9 cellular contexts compared by ENCODE assay signal in the genomic region with DNA sequence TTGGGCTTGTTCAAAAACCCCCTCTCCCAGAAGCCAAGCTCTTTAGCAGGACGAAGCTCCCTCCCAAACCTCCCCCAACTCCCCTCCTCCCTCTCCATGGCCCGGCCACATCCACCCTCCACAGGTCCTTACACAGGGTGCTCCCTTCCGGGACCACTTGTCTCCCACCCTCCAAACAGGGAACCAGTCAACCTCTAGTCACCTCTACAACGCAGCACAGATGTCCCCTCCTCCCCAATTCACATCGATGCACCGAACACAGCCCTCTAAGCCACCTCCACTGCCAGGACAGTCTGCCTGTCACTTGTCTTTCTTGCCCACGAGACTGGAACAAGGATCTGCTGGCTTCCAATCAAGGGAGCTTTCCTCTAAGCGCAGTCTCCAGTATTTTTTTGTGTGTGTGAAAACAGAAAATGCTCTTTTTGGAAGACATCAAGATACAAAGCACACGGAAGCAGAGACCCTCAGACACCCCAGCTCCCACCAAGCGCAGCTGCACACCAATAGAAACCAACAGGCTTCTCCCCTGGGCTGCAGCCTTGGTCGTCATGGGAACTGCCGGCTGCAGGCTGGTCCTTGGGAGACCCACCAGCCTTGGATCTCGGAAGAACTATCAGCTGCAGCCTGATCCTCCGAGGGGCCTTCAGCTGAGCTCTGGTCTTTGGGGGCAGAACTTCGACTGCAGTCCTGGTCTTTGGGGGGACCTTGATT. TPM values are rescaled to one million over a fixed set of nuclear protein-coding genes. Genes with fewer than 3 reads are reported as not detected.
A peak's percentile ranks its signal among the peaks of the same experiment; 100 is the strongest.
DNase-seq lines count a peak whose midpoint lies in the region; ATAC-seq and TF ChIP-seq lines count a peak whose summit lies in the region.
"Had no signal": no experiment of that assay in that cellular context is flagged by ENCODE, and none has a peak within 500 bp of the region (broad histone marks: within the 10 kb centered on the region; RNA-seq: fewer than 3 reads in every experiment).

No MANE protein-coding gene starts in this region.

- H3K27ac ChIP-seq in HEK293 (ENCODE audit: extremely low read depth, low read depth, low read length) (no peak overlapping the region), adrenal gland (no peak overlapping the region)
- H3K27ac ChIP-seq: cardiac muscle cell had no signal

- CTCF ChIA-PET in HEK293 (lab: Yijun Ruan, JAX): interaction anchor here (0.7 kb wide), 1 partner anchor 15 kb away, joined by 3 read pairs; no protein-coding TSS in a partner anchor

- H3K4me1 Mint-ChIP-seq in nephron progenitor cell: peaks cover 68% of the 10 kb centered on the region

- no peaks in the 10 kb centered on the region for H3K27me3 ChIP-seq in adrenal gland
- H3K27me3 ChIP-seq: cardiac muscle cell, heart right ventricle had no signal

- H3K4me3 Mint-ChIP-seq in nephron progenitor cell: no peak overlapping the region

- intact Hi-C loops in adrenal gland (cut with DNase I): no loop called here

- H3K9me3 ChIP-seq in HEK293 (ENCODE audit: control insufficient read depth, insufficient read depth, low read depth, low read length) (no peaks in the 10 kb centered on the region), adrenal gland (replicated peaks in 1 of 3) (no peaks in the 10 kb centered on the region)
- H3K9me3 ChIP-seq: heart right ventricle had no signal

- WGBS in adrenal gland, 4 donors: 62 to 73% (median 68%) methylated on average over 15 of the region's 15 CpGs

- TF ChIP-seq CTCF in HEK293 (tag by site-specific recombination; IDR thresholded peaks at IDR 0.05): no peak
- TF ChIP-seq CTCF in nephron progenitor cell (IDR thresholded peaks at IDR 0.05): no peak
- TF ChIP-seq CTCF in adrenal gland (IDR thresholded peaks at IDR 0.05): no peak

- POLR2A ChIA-PET in HEK293 (lab: Yijun Ruan, JAX): no interaction called here

- peaks cover 6% of the 10 kb centered on the region for H3K27me3 Mint-ChIP-seq in nephron progenitor cell (ENCODE audit: low read depth, poor library complexity)

- peak; percentile 4 for TF ChIP-seq POLR2A in GM18951 (IDR thresholded peaks at IDR 0.05; ENCODE audit: extremely low read depth, insufficient read depth, insufficient read length)
- TF ChIP-seq POLR2A in adrenal gland (IDR thresholded peaks at IDR 0.05): no peak

- ATAC-seq in HG03575 (IDR thresholded peaks at IDR 0.05; ENCODE audit: extremely low read depth, insufficient number of reproducible peaks, low FRiP score, unreplicated experiment): peak; percentile 11

- DNase-seq in nephron progenitor cell (peak; percentile 25), DMS153 (lab: John Stamatoyannopoulos, UW) (no peak), adrenal gland (no peak), mesenteric fat pad (ENCODE audit: low spot score) (no peak)

- in situ Hi-C loops in GM18951 (cut with MboI; ENCODE audit: low sequenced_read_pairs, unreplicated experiment): no loop called here

- H3K4me1 ChIP-seq in HEK293 (ENCODE audit: control insufficient read depth, insufficient read depth, low read length) (no peaks in the 10 kb centered on the region), adrenal gland (replicated peaks in 1 of 2) (no peaks in the 10 kb centered on the region)

- no peaks in the 10 kb centered on the region for H3K9me3 Mint-ChIP-seq in nephron progenitor cell

- H3K27ac Mint-ChIP-seq in nephron progenitor cell: peak overlapping the region; percentile 27

- no peak overlapping the region for H3K4me3 ChIP-seq in HEK293 (ENCODE audit: low read depth, low read length)
- no peak overlapping the region for H3K4me3 ChIP-seq in adrenal gland
- H3K4me3 ChIP-seq: cardiac muscle cell, heart right ventricle had no signal

- H3K36me3 Mint-ChIP-seq in nephron progenitor cell (ENCODE audit: low read depth): no peaks in the 10 kb centered on the region

- no peaks in the 10 kb centered on the region for H3K36me3 ChIP-seq in HEK293 (ENCODE audit: control insufficient read depth in 2 of 2, insufficient read depth in 1 of 2, low read length in 2 of 2)
- H3K36me3 ChIP-seq in adrenal gland (replicated peaks in 1 of 2): no peaks in the 10 kb centered on the region
- H3K36me3 ChIP-seq: cardiac muscle cell, heart right ventricle had no signal

TF ChIP-seq in HEK293, 187 proteins besides CTCF, POLR2A, EP300 and RAD21:
- no peak for TF ChIP-seq ZNF76 (tag by site-specific recombination; IDR thresholded peaks at IDR 0.05; ENCODE audit: borderline replicate concordance, low read depth)
- no peak for TF ChIP-seq ZNF777 (tag by site-specific recombination; IDR thresholded peaks at IDR 0.05; ENCODE audit: borderline replicate concordance)
- TF ChIP-seq ZNF404 (tag by site-specific recombination; IDR thresholded peaks at IDR 0.05): no peak
- no peak for TF ChIP-seq ZBTB21 (tag by site-specific recombination; IDR thresholded peaks at IDR 0.05)
- TF ChIP-seq ZNF16 (tag by site-specific recombination; IDR thresholded peaks at IDR 0.05; ENCODE audit: low read depth): no peak
- TF ChIP-seq SCRT1 (tag by site-specific recombination; IDR thresholded peaks at IDR 0.05; ENCODE audit: borderline replicate concordance): 0 out of 2 replicates have a peak, but pooled peaks have one; percentile 11
- TF ChIP-seq HOXD13 (CRISPR knock-in tag; IDR thresholded peaks at IDR 0.05; ENCODE audit: borderline replicate concordance): no peak
- no peak for TF ChIP-seq ZNF596 (tag by site-specific recombination; IDR thresholded peaks at IDR 0.05)
- TF ChIP-seq, protein P1, sequence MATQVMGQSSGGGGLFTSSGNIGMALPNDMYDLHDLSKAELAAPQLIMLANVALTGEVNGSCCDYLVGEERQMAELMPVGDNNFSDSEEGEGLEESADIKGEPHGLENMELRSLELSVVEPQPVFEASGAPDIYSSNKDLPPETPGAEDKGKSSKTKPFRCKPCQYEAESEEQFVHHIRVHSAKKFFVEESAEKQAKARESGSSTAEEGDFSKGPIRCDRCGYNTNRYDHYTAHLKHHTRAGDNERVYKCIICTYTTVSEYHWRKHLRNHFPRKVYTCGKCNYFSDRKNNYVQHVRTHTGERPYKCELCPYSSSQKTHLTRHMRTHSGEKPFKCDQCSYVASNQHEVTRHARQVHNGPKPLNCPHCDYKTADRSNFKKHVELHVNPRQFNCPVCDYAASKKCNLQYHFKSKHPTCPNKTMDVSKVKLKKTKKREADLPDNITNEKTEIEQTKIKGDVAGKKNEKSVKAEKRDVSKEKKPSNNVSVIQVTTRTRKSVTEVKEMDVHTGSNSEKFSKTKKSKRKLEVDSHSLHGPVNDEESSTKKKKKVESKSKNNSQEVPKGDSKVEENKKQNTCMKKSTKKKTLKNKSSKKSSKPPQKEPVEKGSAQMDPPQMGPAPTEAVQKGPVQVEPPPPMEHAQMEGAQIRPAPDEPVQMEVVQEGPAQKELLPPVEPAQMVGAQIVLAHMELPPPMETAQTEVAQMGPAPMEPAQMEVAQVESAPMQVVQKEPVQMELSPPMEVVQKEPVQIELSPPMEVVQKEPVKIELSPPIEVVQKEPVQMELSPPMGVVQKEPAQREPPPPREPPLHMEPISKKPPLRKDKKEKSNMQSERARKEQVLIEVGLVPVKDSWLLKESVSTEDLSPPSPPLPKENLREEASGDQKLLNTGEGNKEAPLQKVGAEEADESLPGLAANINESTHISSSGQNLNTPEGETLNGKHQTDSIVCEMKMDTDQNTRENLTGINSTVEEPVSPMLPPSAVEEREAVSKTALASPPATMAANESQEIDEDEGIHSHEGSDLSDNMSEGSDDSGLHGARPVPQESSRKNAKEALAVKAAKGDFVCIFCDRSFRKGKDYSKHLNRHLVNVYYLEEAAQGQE (tag by site-specific recombination; IDR thresholded peaks at IDR 0.05): no peak
- TF ChIP-seq GLI4 (tag by site-specific recombination; IDR thresholded peaks at IDR 0.05): no peak
- TF ChIP-seq ZBTB48 (tag by site-specific recombination; IDR thresholded peaks at IDR 0.05): no peak
- peak; percentile 41; the same call in 1 of the 2 replicates for TF ChIP-seq SCRT2 (tag by site-specific recombination; IDR thresholded peaks at IDR 0.05)
- 0 out of 2 replicates have a peak, but pooled peaks have one; percentile 11 for TF ChIP-seq ZNF600 (tag by site-specific recombination; IDR thresholded peaks at IDR 0.05)
- TF ChIP-seq ZNF664 (tag by site-specific recombination; IDR thresholded peaks at IDR 0.05): no peak
- no peak for TF ChIP-seq ZNF292 (tag by site-specific recombination; IDR thresholded peaks at IDR 0.05; ENCODE audit: borderline replicate concordance, low read depth)
- TF ChIP-seq ZNF23 (tag by site-specific recombination; IDR thresholded peaks at IDR 0.05; ENCODE audit: borderline replicate concordance): no peak
- TF ChIP-seq, protein P2, sequence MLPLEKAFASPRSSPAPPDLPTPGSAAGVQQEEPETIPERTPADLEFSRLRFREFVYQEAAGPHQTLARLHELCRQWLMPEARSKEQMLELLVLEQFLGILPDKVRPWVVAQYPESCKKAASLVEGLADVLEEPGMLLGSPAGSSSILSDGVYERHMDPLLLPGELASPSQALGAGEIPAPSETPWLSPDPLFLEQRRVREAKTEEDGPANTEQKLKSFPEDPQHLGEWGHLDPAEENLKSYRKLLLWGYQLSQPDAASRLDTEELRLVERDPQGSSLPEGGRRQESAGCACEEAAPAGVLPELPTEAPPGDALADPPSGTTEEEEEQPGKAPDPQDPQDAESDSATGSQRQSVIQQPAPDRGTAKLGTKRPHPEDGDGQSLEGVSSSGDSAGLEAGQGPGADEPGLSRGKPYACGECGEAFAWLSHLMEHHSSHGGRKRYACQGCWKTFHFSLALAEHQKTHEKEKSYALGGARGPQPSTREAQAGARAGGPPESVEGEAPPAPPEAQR (tag by site-specific recombination; IDR thresholded peaks at IDR 0.05): no peak

RNA-seq across cellular contexts. Expression of a gene that starts 26.5 kb away (rescaled TPM):
- total RNA-seq in adrenal gland: 100 to 1,000 TPM in 4 of 8 donors, 10 to 100 TPM in 4; 72.5 to 133 (median 107) TPM
- polyA plus RNA-seq in adrenal gland: 10 to 100 TPM; 24.4 to 51.6 (median 35.4) TPM
- total RNA-seq in mesenteric fat pad: 70.1 TPM
